ENCODE assay signal across 21 cellular contexts in genomic region chr2:63378589-63378988, GRCh38.
A peak's percentile ranks its signal among the peaks of the same experiment; 100 is the strongest.
DNase-seq lines count a peak whose midpoint lies in the region; TF ChIP-seq lines count a peak whose summit lies in the region.
"Had no signal": no experiment of that assay in that cellular context is flagged by ENCODE, and none has a peak within 500 bp of the region (broad histone marks: within the 10 kb centered on the region; RNA-seq: fewer than 3 reads in every experiment).

No MANE protein-coding gene starts in this region.

- H3K27ac ChIP-seq in mesodermal cell (ENCODE audit: low read depth, low read length, severe bottlenecking): peak overlapping the region; percentile 7
- no peak overlapping the region for H3K27ac ChIP-seq in adrenal gland
- H3K27ac ChIP-seq: BLaER1, cardiac muscle cell, left ventricle myocardium inferior, SJSA1 had no signal

- H3K9me3 ChIP-seq in mesodermal cell (ENCODE audit: control insufficient read depth, low read length) (no peaks in the 10 kb centered on the region), adrenal gland (replicated peaks in 1 of 3) (no peaks in the 10 kb centered on the region)
- H3K9me3 ChIP-seq: left ventricle myocardium inferior, SJSA1 had no signal

- peak; percentile 40 for DNase-seq in HT-29 (ENCODE audit: low spot score)
- DNase-seq in NB4 (ENCODE audit: low read depth): peak; percentile 78
- DNase-seq in astrocyte of the spinal cord (ENCODE audit: low read depth, low spot score): peak; percentile 26
- no peak for DNase-seq in activated effector memory CD4-positive, alpha-beta T cell treated with anti-CD3 and anti-CD28 coated beads, Interleukin-2, amount 50 U/mL, for 16 hours
- DNase-seq in mesenteric fat pad (ENCODE audit: low spot score): no peak
- DNase-seq in adrenal gland: no peak
- DNase-seq: activated CD4-positive, alpha-beta T cell treated with anti-CD3 and anti-CD28 coated beads for 48 hours; DMS 273 treated with DMSO at 0.1 percent for 48 hours; effector CD4-positive, alpha-beta T cell; left ventricle myocardium inferior; naive B cell; NCI-H146; NCI-H345; NK-92 treated with Interleukin-12 subunit alpha and Interleukin-12 subunit beta, amount 100 ng/mL, for 24 hours; posterior cingulate gyrus; T1000 had no signal

- H3K4me3 ChIP-seq in NB4 (ENCODE audit: low read depth, low read length) (no peak overlapping the region), astrocyte of the spinal cord (ENCODE audit: low read depth, low read length) (no peak overlapping the region), mesodermal cell (ENCODE audit: extremely low read depth, insufficient read depth, low read length, poor library complexity, severe bottlenecking) (no peak overlapping the region), adrenal gland (no peak overlapping the region)
- H3K4me3 ChIP-seq: BLaER1, cardiac muscle cell, left ventricle myocardium inferior, SJSA1, skin epidermis had no signal

- TF ChIP-seq POLR2A in NB4 (IDR thresholded peaks at IDR 0.05; ENCODE audit: extremely low read depth, insufficient read length): no peak
- TF ChIP-seq POLR2A in adrenal gland (IDR thresholded peaks at IDR 0.05): no peak

- in situ Hi-C loops in astrocyte of the spinal cord (cut with HindIII; ENCODE audit: low sequenced_read_pairs): no loop called here

- H3K36me3 ChIP-seq in mesodermal cell (ENCODE audit: control insufficient read depth, insufficient read depth, low read length) (no peaks in the 10 kb centered on the region), adrenal gland (replicated peaks in 1 of 2) (no peaks in the 10 kb centered on the region)
- H3K36me3 ChIP-seq: BLaER1, cardiac muscle cell, SJSA1 had no signal

- H3K27me3 ChIP-seq in adrenal gland: no peaks in the 10 kb centered on the region
- H3K27me3 ChIP-seq: BLaER1, cardiac muscle cell, SJSA1 had no signal

- TF ChIP-seq CTCF in NB4 (IDR thresholded peaks at IDR 0.05; ENCODE audit: low read depth, low read length) (no peak), astrocyte of the spinal cord (IDR thresholded peaks at IDR 0.05; ENCODE audit: low read depth, low read length) (no peak), adrenal gland (IDR thresholded peaks at IDR 0.05) (no peak)

- no CpG with 5 or more reads among the region's 1 CpG for WGBS in mesodermal cell (ENCODE audit: insufficient coverage in 2 of 2), 2 experiments
- WGBS in adrenal gland, 4 donors: 88 to 98% (median 96%) methylated on average over 1 of the region's 1 CpG

- intact Hi-C loops in adrenal gland (cut with DNase I): no loop called here

- H3K4me1 ChIP-seq in mesodermal cell (ENCODE audit: control insufficient read depth, insufficient read depth, low read length, poor library complexity, severe bottlenecking) (no peaks in the 10 kb centered on the region), adrenal gland (replicated peaks in 1 of 2) (no peaks in the 10 kb centered on the region)
- H3K4me1 ChIP-seq: left ventricle myocardium inferior, SJSA1 had no signal

Comparison
In these comparisons a context has a peak if more than half of its experiments do, and no peak if none do; other contexts are left out.
1. DNase-seq: peak in HT-29 (single experiment), NB4 (single experiment) and astrocyte of the spinal cord (single experiment); none in activated effector memory CD4-positive, alpha-beta T cell treated with anti-CD3 and anti-CD28 coated beads, Interleukin-2, amount 50 U/mL, for 16 hours (single experiment), mesenteric fat pad (single experiment) and adrenal gland (0 of 7).